In the genomic region with DNA sequence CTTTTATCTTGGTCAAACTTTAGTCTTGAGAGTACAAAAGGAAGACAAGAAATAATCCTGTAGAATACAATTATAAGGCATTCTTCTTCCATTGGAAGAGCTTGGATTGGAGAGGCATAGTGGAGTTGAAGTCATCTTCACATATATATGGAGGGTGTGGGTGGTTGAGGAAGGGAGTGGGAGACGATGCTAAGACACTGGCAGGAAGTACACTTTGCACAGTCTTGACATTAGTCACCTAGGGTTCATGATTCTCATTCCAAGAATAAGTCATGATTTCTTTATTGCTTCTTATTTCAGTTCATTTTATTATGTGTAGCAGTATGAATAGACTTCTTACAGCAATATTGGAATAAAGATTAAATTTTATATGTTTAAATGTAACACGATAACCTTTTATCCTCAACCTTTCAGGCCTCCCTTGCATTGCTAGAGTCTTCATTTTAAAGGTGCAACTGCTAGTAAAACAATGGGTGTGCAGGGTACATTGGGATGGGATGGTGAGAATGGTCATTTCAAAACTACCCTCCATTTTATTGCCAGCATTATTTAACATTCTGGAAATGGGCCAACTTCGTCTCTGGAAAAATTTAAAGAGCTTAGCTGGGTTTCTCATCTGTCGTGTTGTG, we compare ENCODE assay signal across 2 cellular contexts.
TF ChIP-seq lines count a peak whose summit lies in the region.

No MANE protein-coding gene starts in this region.

TF ChIP-seq in HEK293, 187 proteins besides CTCF, POLR2A, EP300 and RAD21:
- TF ChIP-seq BCL11B (tag by site-specific recombination; IDR thresholded peaks at IDR 0.05; ENCODE audit: low read depth) (no peak), EGR2 (tag by site-specific recombination; IDR thresholded peaks at IDR 0.05; ENCODE audit: low read depth) (peak; percentile 50; the same call in 1 of the 2 replicates), ZFHX2 (tag by site-specific recombination; conservative IDR thresholded peaks at IDR 0.05) (peak; percentile 56)

TF ChIP-seq in GM12878, 131 proteins besides CTCF, POLR2A, EP300 and RAD21:
- TF ChIP-seq, protein P1, sequence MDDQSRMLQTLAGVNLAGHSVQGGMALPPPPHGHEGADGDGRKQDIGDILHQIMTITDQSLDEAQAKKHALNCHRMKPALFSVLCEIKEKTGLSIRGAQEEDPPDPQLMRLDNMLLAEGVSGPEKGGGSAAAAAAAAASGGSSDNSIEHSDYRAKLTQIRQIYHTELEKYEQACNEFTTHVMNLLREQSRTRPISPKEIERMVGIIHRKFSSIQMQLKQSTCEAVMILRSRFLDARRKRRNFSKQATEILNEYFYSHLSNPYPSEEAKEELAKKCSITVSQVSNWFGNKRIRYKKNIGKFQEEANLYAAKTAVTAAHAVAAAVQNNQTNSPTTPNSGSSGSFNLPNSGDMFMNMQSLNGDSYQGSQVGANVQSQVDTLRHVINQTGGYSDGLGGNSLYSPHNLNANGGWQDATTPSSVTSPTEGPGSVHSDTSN (IDR thresholded peaks at IDR 0.05; ENCODE audit: insufficient replicate concordance, low read depth, low read length), result no peak
- TF ChIP-seq JUNB (IDR thresholded peaks at IDR 0.05), result peak; percentile 42; the same call in 1 of the 2 replicates
